In genomic region chr3:69013256-69014021, GRCh38 we compare ENCODE assay signal across 1 cellular context.
TF ChIP-seq lines count a peak whose summit lies in the region.

TSS of gene EOGT (minus strand) at chr3:69013684. CDS start at chr3:69009846, 3,838 bp downstream.

TF ChIP-seq in HCT116, 20 proteins besides CTCF, POLR2A, EP300 and RAD21 (continued from another document):
- peak; percentile 96 for TF ChIP-seq MAX (IDR thresholded peaks at IDR 0.05)
- 0 out of 2 replicates have a peak, but pooled peaks have one; percentile 16 for TF ChIP-seq SIN3A (IDR thresholded peaks at IDR 0.05; ENCODE audit: low read depth)
TF ChIP-seq in HCT116: peak in this region for 8.
